ENCODE assay signal across 8 cellular contexts in genomic region chr18:79988925-79989361, GRCh38. TPM values are rescaled to one million over a fixed set of nuclear protein-coding genes. Genes with fewer than 3 reads are reported as not detected.
DNase-seq lines count a peak whose midpoint lies in the region; ATAC-seq and TF ChIP-seq lines count a peak whose summit lies in the region.

No MANE protein-coding gene starts in this region.

- CTCF ChIA-PET in PC-9 (lab: Charles Lee), result no interaction called here

- intact Hi-C loops in PC-9 (cut with micrococcal nuclease; ENCODE audit: unreplicated experiment), result loop anchor here (2.0 kb wide), 1 partner anchor 46 kb away; the partner anchor contains the start of gene RBFA

- H3K27me3 ChIP-seq in HAP-1 (ENCODE audit: low read depth) (no peaks in the 10 kb centered on the region), PC-9 (ENCODE audit: insufficient read depth, low read depth) (no peaks in the 10 kb centered on the region), endocrine pancreas (ENCODE audit: control insufficient read depth, insufficient read depth, low read length) (no peaks in the 10 kb centered on the region), muscle layer of duodenum (ENCODE audit: low read depth, low read length) (no peaks in the 10 kb centered on the region)

- H3K4me1 ChIP-seq in HAP-1 (peaks cover 8% of the 10 kb centered on the region), PC-9 (replicated peaks; ENCODE audit: insufficient read depth) (peaks cover 23% of the 10 kb centered on the region), endocrine pancreas (ENCODE audit: control insufficient read depth, insufficient read depth, low read length) (peaks cover 10% of the 10 kb centered on the region), muscle layer of duodenum (ENCODE audit: control insufficient read depth in 1 of 2, insufficient read depth in 2 of 2, low read length in 2 of 2) (peaks cover 9 to 15% of the 10 kb centered on the region in 2 donors)

- no peak for ATAC-seq in GM21423 (IDR thresholded peaks at IDR 0.05; ENCODE audit: unreplicated experiment)

- H3K9me2 ChIP-seq in PC-9 (ENCODE audit: insufficient read depth), result no peaks in the 10 kb centered on the region

- peaks cover 49% of the 10 kb centered on the region for H3K79me2 ChIP-seq in PC-9 (ENCODE audit: low read depth)

- peak overlapping the region; percentile 87 for H3K4me2 ChIP-seq in PC-9

- POLR2A ChIA-PET in PC-9 (lab: Charles Lee; ENCODE audit: unreplicated experiment), result interaction anchor here (0.6 to 1.1 kb wide), 3 partner anchors 45 to 190 kb away, joined by 4 to 18 read pairs (median 4); partner anchors contain the start of gene RBFA

- DNase-seq in DMS79 treated with DMSO at 0.1 percent for 48 hours (lab: John Stamatoyannopoulos, UW) (peak; percentile 34), DMS79 (lab: John Stamatoyannopoulos, UW) (no peak), HAP-1 (ENCODE audit: low spot score in 2 of 2) (peak in 1 of 2 experiments; percentile 32), PC-9 (peak; percentile 32 to 67), HK-2 (ENCODE audit: unreplicated experiment) (no peak)

- no peak for TF ChIP-seq CTCF in PC-9 (conservative IDR thresholded peaks at IDR 0.05)

- peak overlapping the region; percentile 78 for H3K4me3 ChIP-seq in HAP-1
- peak overlapping the region; percentile 88 for H3K4me3 ChIP-seq in PC-9
- peak overlapping the region; percentile 24 for H3K4me3 ChIP-seq in endocrine pancreas (ENCODE audit: control insufficient read depth, insufficient read depth, low read length)
- peak overlapping the region; percentile 63 to 91 for H3K4me3 ChIP-seq in muscle layer of duodenum (ENCODE audit: low read depth in 1 of 2, low read length in 2 of 2)

- H3K9ac ChIP-seq in endocrine pancreas (ENCODE audit: control insufficient read depth, insufficient read depth, low read length), result peak overlapping the region; percentile 56

- H2AFZ ChIP-seq in PC-9, result peak overlapping the region; percentile 88

- H4K20me1 ChIP-seq in PC-9 (ENCODE audit: insufficient read depth), result peaks cover 39% of the 10 kb centered on the region

- peaks cover 22% of the 10 kb centered on the region for H3F3A ChIP-seq in PC-9 (ENCODE audit: insufficient read depth, low read depth)

- H3K27ac ChIP-seq in PC-9 (peak overlapping the region; percentile 82), muscle layer of duodenum (ENCODE audit: low read length) (peak overlapping the region; percentile 93)

- H3K9me3 ChIP-seq in HAP-1 (no peaks in the 10 kb centered on the region), PC-9 (ENCODE audit: insufficient read depth, low read depth) (no peaks in the 10 kb centered on the region), endocrine pancreas (ENCODE audit: control insufficient read depth, low read length) (no peaks in the 10 kb centered on the region), muscle layer of duodenum (ENCODE audit: control insufficient read depth in 1 of 2, low read length in 2 of 2) (no peaks in the 10 kb centered on the region)

- H3K36me3 ChIP-seq in HAP-1 (replicated peaks) (peaks cover 28% of the 10 kb centered on the region), PC-9 (ENCODE audit: low read depth) (peaks cover 21% of the 10 kb centered on the region; the same call in 1 of the 2 replicates), endocrine pancreas (ENCODE audit: control insufficient read depth, insufficient read depth, low read length) (no peaks in the 10 kb centered on the region), muscle layer of duodenum (ENCODE audit: control insufficient read depth in 1 of 2, insufficient read depth in 2 of 2, low read length in 2 of 2) (no peaks in the 10 kb centered on the region)

- BruUV-seq in PC-9 (replicated peaks; lab: Mats Ljungman, UMichigan), result TSS peak; percentile 83

- in situ Hi-C loops in HAP-1 (cut with MboI; ENCODE audit: low sequenced_read_pairs), result no loop called here

RNA-seq across cellular contexts. Expression of gene TXNL4A, which starts 0.6 kb away (rescaled TPM):
- 106 and 120 TPM in 2 replicates for total RNA-seq in PC-9 (2021)

RNA-seq across cellular contexts. Expression of gene HSBP1L1, which starts 24.5 kb away (rescaled TPM):
- total RNA-seq in PC-9 (2021), result 32.6 and 41.5 TPM in 2 replicates

RNA-seq across cellular contexts. Expression of gene SLC66A2, which starts 37.5 kb away (rescaled TPM):
- 24.3 and 28.0 TPM in 2 replicates for total RNA-seq in PC-9 (2021)

RNA-seq across cellular contexts. Expression of gene RBFA, which starts 45.3 kb away (rescaled TPM):
- 22.4 and 25.1 TPM in 2 replicates for total RNA-seq in PC-9 (2021)

Comparison
In these comparisons a context has a peak if more than half of its experiments do, and no peak if none do; other contexts are left out.
1. DNase-seq: peak in DMS79 treated with DMSO at 0.1 percent for 48 hours (single experiment) and PC-9 (2 of 2); none in DMS79 (single experiment) and HK-2 (single experiment).
2. H3K4me3 ChIP-seq: peak in every context shown above with its lines; median percentile 88 in PC-9; 78 in HAP-1; 77 in muscle layer of duodenum; 24 in endocrine pancreas.